19 cellular contexts compared by ENCODE assay signal in genomic region chr1:188137221-188137620, GRCh38.
DNase-seq lines count a peak whose midpoint lies in the region; ATAC-seq, FAIRE-seq and TF ChIP-seq lines count a peak whose summit lies in the region.
"Had no signal": no experiment of that assay in that cellular context is flagged by ENCODE, and none has a peak within 500 bp of the region (broad histone marks: within the 10 kb centered on the region; RNA-seq: fewer than 3 reads in every experiment).

No MANE protein-coding gene starts in this region.

- FAIRE-seq in TTC549 (lab: Jason Lieb, UNC), result peak; percentile 92
- FAIRE-seq: GM12878, GM19239, HTR-8/SVneo had no signal

- ATAC-seq in GM21423 (IDR thresholded peaks at IDR 0.05; ENCODE audit: unreplicated experiment), result no peak
- ATAC-seq in HG02938 (IDR thresholded peaks at IDR 0.05; ENCODE audit: unreplicated experiment), result no peak
- ATAC-seq in HG03025 (IDR thresholded peaks at IDR 0.05; ENCODE audit: low FRiP score, unreplicated experiment), result no peak
- ATAC-seq: GM12878 had no signal

- TF ChIP-seq CTCF in fibroblast of pulmonary artery (IDR thresholded peaks at IDR 0.05; ENCODE audit: low read length, missing control alignments), result no peak

- peak; percentile 1 for DNase-seq in COR-L47 (lab: John Stamatoyannopoulos, UW)
- peak; percentile 1 for DNase-seq in fibroblast of pulmonary artery (ENCODE audit: low read depth)
- DNase-seq in occipital lobe (lab: John Stamatoyannopoulos, UW), result no peak
- DNase-seq: Calu3; CD4-positive, alpha-beta memory T cell; DMS 273 treated with DMSO at 0.1 percent for 48 hours; DMS53; DND-41; EL; GM23248 had no signal

- no peak overlapping the region for H3K4me3 ChIP-seq in fibroblast of pulmonary artery (replicated peaks; ENCODE audit: low read depth, low read length)
- H3K4me3 ChIP-seq: BLaER1, GM12878, GM23248, HAP-1 had no signal
